Comparison of ENCODE assay signal across 23 cellular contexts in genomic region chr6:134935076-134935475, GRCh38. TPM values are rescaled to one million over a fixed set of nuclear protein-coding genes. Genes with fewer than 3 reads are reported as not detected.
DNase-seq lines count a peak whose midpoint lies in the region; ATAC-seq, FAIRE-seq and TF ChIP-seq lines count a peak whose summit lies in the region.
"Had no signal": no experiment of that assay in that cellular context is flagged by ENCODE, and none has a peak within 500 bp of the region (broad histone marks: within the 10 kb centered on the region; RNA-seq: fewer than 3 reads in every experiment).

No MANE protein-coding gene starts in this region.

- H3K4me2 ChIP-seq in astrocyte (ENCODE audit: low read length): no peak overlapping the region
- H3K4me2 ChIP-seq: BLaER1, GM23338 had no signal

- no peaks in the 10 kb centered on the region for H4K20me1 ChIP-seq in astrocyte (ENCODE audit: insufficient read depth, low read length)
- H4K20me1 ChIP-seq: BLaER1 had no signal

- TF ChIP-seq CTCF in astrocyte (IDR thresholded peaks at IDR 0.05; ENCODE audit: insufficient read depth, low read depth, low read length) (no peak), BE2C (IDR thresholded peaks at IDR 0.05; ENCODE audit: low read depth, low read length) (no peak), prostate gland (IDR thresholded peaks at IDR 0.05) (no peak)

- H3K27ac Mint-ChIP-seq in astrocyte (ENCODE audit: unreplicated experiment): no peak overlapping the region
- H3K27ac Mint-ChIP-seq: activated B cell treated with CpG ODN at 0.5 μM for 24 hours; GM23338; stimulated activated naive B cell treated with anti-CD40 and anti-IgM and Interleukin-4, amounts not matched to agents 10 μg/mL and 1 μg/mL and 100 μg/mL, for 72 hours had no signal

- H3K4me3 ChIP-seq in astrocyte (ENCODE audit: insufficient read depth, low read depth, low read length) (no peak overlapping the region), BE2C (ENCODE audit: low read depth, low read length) (no peak overlapping the region), prostate gland (no peak overlapping the region)
- H3K4me3 ChIP-seq: BLaER1, GM23338, suprapubic skin had no signal

- no peak overlapping the region for H2AFZ ChIP-seq in astrocyte (ENCODE audit: low read depth, low read length)
- H2AFZ ChIP-seq: GM23338 had no signal

- in situ Hi-C loops in Caki2 (cut with HindIII; ENCODE audit: low pct_unique_long_range_greater_than_20kb, low sequenced_read_pairs): no loop called here

- H3K36me3 ChIP-seq in astrocyte (ENCODE audit: insufficient read depth, low read length) (no peaks in the 10 kb centered on the region), BE2C (no peaks in the 10 kb centered on the region), prostate gland (no peaks in the 10 kb centered on the region)
- H3K36me3 ChIP-seq: BLaER1, suprapubic skin had no signal

- H3K9me3 Mint-ChIP-seq in astrocyte (ENCODE audit: unreplicated experiment): no peaks in the 10 kb centered on the region
- H3K9me3 Mint-ChIP-seq: activated B cell treated with CpG ODN at 0.5 μM for 24 hours, GM23338 had no signal

- H3K4me1 Mint-ChIP-seq in astrocyte (ENCODE audit: low read depth, unreplicated experiment): peaks cover 23% of the 10 kb centered on the region

- no peaks in the 10 kb centered on the region for H3K27me3 ChIP-seq in astrocyte (ENCODE audit: insufficient read depth, low read length)
- H3K27me3 ChIP-seq in BE2C: no peaks in the 10 kb centered on the region
- H3K27me3 ChIP-seq in prostate gland (replicated peaks; ENCODE audit: insufficient read depth): no peaks in the 10 kb centered on the region
- H3K27me3 ChIP-seq: BLaER1, suprapubic skin had no signal

- TF ChIP-seq POLR2A in prostate gland (IDR thresholded peaks at IDR 0.05): no peak

- 87% methylated on average over 4 of the region's 4 CpGs for WGBS in prostate gland

- H3K9ac ChIP-seq in astrocyte (ENCODE audit: low read length): no peak overlapping the region
- H3K9ac ChIP-seq: BLaER1 had no signal

- no peak overlapping the region for H3K4me3 Mint-ChIP-seq in astrocyte (ENCODE audit: unreplicated experiment)
- H3K4me3 Mint-ChIP-seq: activated B cell treated with CpG ODN at 0.5 μM for 24 hours; GM23338; stimulated activated naive B cell treated with anti-CD40 and anti-IgM and Interleukin-4, amounts not matched to agents 10 μg/mL and 1 μg/mL and 100 μg/mL, for 72 hours had no signal

- FAIRE-seq in astrocyte (lab: Jason Lieb, UNC): peak; percentile 41

- no peaks in the 10 kb centered on the region for H3K36me3 Mint-ChIP-seq in astrocyte (ENCODE audit: low read depth, unreplicated experiment)

- no peaks in the 10 kb centered on the region for H3K9me3 ChIP-seq in astrocyte (ENCODE audit: insufficient read depth, low read depth, low read length)
- H3K9me3 ChIP-seq in BE2C: no peaks in the 10 kb centered on the region
- H3K9me3 ChIP-seq in prostate gland: no peaks in the 10 kb centered on the region
- H3K9me3 ChIP-seq: BLaER1, Caco-2, suprapubic skin had no signal

- H3K27me3 Mint-ChIP-seq in astrocyte (ENCODE audit: low read depth, unreplicated experiment): peaks cover 1% of the 10 kb centered on the region
- H3K27me3 Mint-ChIP-seq: activated B cell treated with CpG ODN at 0.5 μM for 24 hours; stimulated activated naive B cell treated with anti-CD40 and anti-IgM and Interleukin-4, amounts not matched to agents 10 μg/mL and 1 μg/mL and 100 μg/mL, for 72 hours had no signal

- ATAC-seq in GM18517 (IDR thresholded peaks at IDR 0.05; ENCODE audit: unreplicated experiment): no peak
- ATAC-seq: GM23338; stimulated activated naive B cell treated with anti-CD40 and anti-IgM and Interleukin-4, amounts not matched to agents 10 μg/mL and 1 μg/mL and 100 μg/mL, for 72 hours had no signal

- no peaks in the 10 kb centered on the region for H3K79me2 ChIP-seq in astrocyte (ENCODE audit: insufficient read depth, low read length)

- peak; percentile 79 for DNase-seq in Caki2 (ENCODE audit: low read depth)
- peak; percentile 53 for DNase-seq in M059J (ENCODE audit: low read depth)
- peak; percentile 18 for DNase-seq in astrocyte (ENCODE audit: low read depth)
- peak; percentile 86 for DNase-seq in kidney tubule cell (ENCODE audit: low spot score)
- DNase-seq in cerebellar nuclear complex (lab: John Stamatoyannopoulos, UW): no peak
- no peak for DNase-seq in BE2C
- no peak for DNase-seq in prostate gland (ENCODE audit: low spot score)
- DNase-seq: ACHN; activated B cell treated with CpG ODN at 0.5 μM for 24 hours; activated naive CD4-positive, alpha-beta T cell treated with anti-CD3 and anti-CD28 coated beads, Interleukin-2, amount 50 U/mL, for 16 hours; Caco-2; mesendoderm; NCI-H187; NCI-H748 treated with DMSO at 0.1 percent for 48 hours; nucleus accumbens; SHP77; stimulated activated CD4-positive, alpha-beta T cell treated with anti-CD3 and anti-CD28 coated beads, Interleukin-4, amount 100 ng/mL, for 24 hours; stimulated activated naive B cell treated with anti-CD40 and anti-IgM and Interleukin-4, amounts not matched to agents 10 μg/mL and 1 μg/mL and 100 μg/mL, for 72 hours; T1000 had no signal

- peaks cover 16% of the 10 kb centered on the region for H3K4me1 ChIP-seq in astrocyte (ENCODE audit: insufficient read depth, low read length)
- H3K4me1 ChIP-seq in BE2C: no peaks in the 10 kb centered on the region
- H3K4me1 ChIP-seq in prostate gland (replicated peaks): no peaks in the 10 kb centered on the region
- H3K4me1 ChIP-seq: suprapubic skin had no signal

- H3K27ac ChIP-seq in astrocyte (ENCODE audit: low read depth, low read length): no peak overlapping the region
- H3K27ac ChIP-seq in prostate gland: no peak overlapping the region
- H3K27ac ChIP-seq: BLaER1, suprapubic skin had no signal

- intact Hi-C loops in prostate gland (cut with DNase I): no loop called here

RNA-seq across cellular contexts. Expression of gene ALDH8A1, which starts 14.8 kb away (rescaled TPM):
- 0.20 TPM in 1 of 2 replicates, not detected in the other for total RNA-seq in Caki2 (2014; rRNA removed; shearing (Covaris generic); ENCODE audit: low replicate concordance)
- total RNA-seq in M059J (2014; rRNA removed; shearing (Covaris generic)): not detected in 2 replicates
- total RNA-seq in astrocyte: 0.41 TPM in 2 replicates
- polyA plus RNA-seq in BE2C (2012; ENCODE audit: insufficient read depth, insufficient read length, low read depth): 1.1 TPM
- 1 to 10 TPM in 1 of 2 donors, not detected in 1; 7.6 TPM for total RNA-seq in prostate gland
- total RNA-seq: GM23338 had no signal
- polyA plus RNA-seq: GM23338 had no signal

Comparison
In these comparisons a context has a peak if more than half of its experiments do, and no peak if none do; other contexts are left out.
1. DNase-seq: peak in Caki2 (single experiment), M059J (single experiment), astrocyte (single experiment) and kidney tubule cell (single experiment); none in cerebellar nuclear complex (0 of 2), BE2C (single experiment) and prostate gland (single experiment).